ENCODE assay signal across 19 cellular contexts in the genomic region with DNA sequence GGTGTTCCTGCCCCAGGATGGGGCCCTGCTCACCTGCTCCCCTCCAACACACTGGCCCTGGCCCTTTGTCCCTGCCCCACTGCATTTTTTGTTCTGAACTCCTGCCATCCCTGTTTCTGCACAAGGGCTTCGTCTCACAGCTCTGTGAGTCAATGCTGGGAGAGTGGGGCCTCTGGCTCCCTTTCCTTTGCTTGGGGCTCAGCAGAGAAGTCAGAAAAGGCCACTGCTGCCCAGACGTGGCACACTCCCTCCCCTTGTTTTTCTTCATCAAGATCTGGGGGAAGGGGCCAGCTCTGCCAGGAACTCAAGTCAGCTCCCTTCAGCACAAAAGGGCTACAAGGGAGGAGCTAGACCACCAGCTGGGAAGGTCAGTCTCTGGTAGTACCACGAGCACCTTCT. TPM values are rescaled to one million over a fixed set of nuclear protein-coding genes. Genes with fewer than 3 reads are reported as not detected.
DNase-seq lines count a peak whose midpoint lies in the region; ATAC-seq and TF ChIP-seq lines count a peak whose summit lies in the region.
"Had no signal": no experiment of that assay in that cellular context is flagged by ENCODE, and none has a peak within 500 bp of the region (broad histone marks: within the 10 kb centered on the region; RNA-seq: fewer than 3 reads in every experiment).

No MANE protein-coding gene starts in this region.

- no peaks in the 10 kb centered on the region for H3K9me3 Mint-ChIP-seq in activated naive CD8-positive, alpha-beta T cell treated with anti-CD3 and anti-CD28 coated beads, Interleukin-2, amount 10 ng/mL, durations not matched to agents 7 days and 5 days
- H3K9me3 Mint-ChIP-seq in activated naive CD8-positive, alpha-beta T cell treated with anti-CD3 and anti-CD28 coated beads for 36 hours, result no peaks in the 10 kb centered on the region
- no peaks in the 10 kb centered on the region for H3K9me3 Mint-ChIP-seq in effector memory CD8-positive, alpha-beta T cell
- H3K9me3 Mint-ChIP-seq in stimulated activated effector memory CD8-positive, alpha-beta T cell treated with anti-CD3 and anti-CD28 coated beads, Interleukin-12 subunit alpha, Interleukin-12 subunit beta, amount 100 ng/mL, for 72 hours, result no peaks in the 10 kb centered on the region
- H3K9me3 Mint-ChIP-seq: dendritic cell treated with granulocyte-macrophage colony-stimulating factor and Interleukin-4, amounts not matched to agents 40 ng/mL and 50 ng/mL, for 4 days; immature natural killer cell had no signal

- H3K4ac ChIP-seq in mesenchymal stem cell (ENCODE audit: low read depth in 1 of 2, low read length in 2 of 2), result no peak overlapping the region

- in situ Hi-C loops in GM13977 (cut with MboI; ENCODE audit: low pct_unique_long_range_greater_than_20kb, low sequenced_read_pairs, unreplicated experiment), result no loop called here

- no peak overlapping the region for H3K4me2 ChIP-seq in mesenchymal stem cell (ENCODE audit: low read length, poor library complexity, severe bottlenecking)
- H3K4me2 ChIP-seq: BLaER1 treated with 17β-estradiol and CSF1 and Interleukin-3, amounts not matched to agents 10 nM and 100 nM had no signal

- no peaks in the 10 kb centered on the region for H3K27me3 Mint-ChIP-seq in activated naive CD8-positive, alpha-beta T cell treated with anti-CD3 and anti-CD28 coated beads, Interleukin-2, amount 10 ng/mL, durations not matched to agents 7 days and 5 days
- H3K27me3 Mint-ChIP-seq in activated naive CD8-positive, alpha-beta T cell treated with anti-CD3 and anti-CD28 coated beads for 36 hours, result no peaks in the 10 kb centered on the region
- H3K27me3 Mint-ChIP-seq in T-helper 17 cell, result no peaks in the 10 kb centered on the region
- H3K27me3 Mint-ChIP-seq in effector memory CD8-positive, alpha-beta T cell, result no peaks in the 10 kb centered on the region
- H3K27me3 Mint-ChIP-seq: dendritic cell treated with granulocyte-macrophage colony-stimulating factor and Interleukin-4, amounts not matched to agents 40 ng/mL and 50 ng/mL, for 4 days had no signal

- no peak for DNase-seq in activated naive CD8-positive, alpha-beta T cell treated with anti-CD3 and anti-CD28 coated beads, Interleukin-2, amount 10 ng/mL, durations not matched to agents 7 days and 5 days
- DNase-seq in activated naive CD8-positive, alpha-beta T cell treated with anti-CD3 and anti-CD28 coated beads for 36 hours, result no peak
- DNase-seq in T-helper 17 cell (no peak), GM13977 (ENCODE audit: low spot score) (no peak), mesenchymal stem cell (no peak)
- no peak for DNase-seq in effector memory CD8-positive, alpha-beta T cell
- DNase-seq in stimulated activated effector memory CD8-positive, alpha-beta T cell treated with anti-CD3 and anti-CD28 coated beads, Interleukin-12 subunit alpha, Interleukin-12 subunit beta, amount 100 ng/mL, for 72 hours (ENCODE audit: low spot score in 2 of 2), result no peak
- DNase-seq: activated effector memory CD4-positive, alpha-beta T cell treated with Interleukin-2 at 50 U/mL for 16 hours; immature natural killer cell; Kasumi-1; PC-3; Right ventricle myocardium superior; stimulated activated naive CD4-positive, alpha-beta T cell treated with Interleukin-2 at 50 U/mL for 16 hours; T-helper 9 cell had no signal

- no peak overlapping the region for H2AK5ac ChIP-seq in mesenchymal stem cell (ENCODE audit: low read length, severe bottlenecking)

- no peak overlapping the region for H4K91ac ChIP-seq in mesenchymal stem cell (ENCODE audit: low read length)

- TF ChIP-seq CTCF in GM13977 (IDR thresholded peaks at IDR 0.05; ENCODE audit: extremely low read depth, insufficient read depth, missing control alignments), result no peak

- no peak overlapping the region for H3K4me3 Mint-ChIP-seq in activated naive CD8-positive, alpha-beta T cell treated with anti-CD3 and anti-CD28 coated beads, Interleukin-2, amount 10 ng/mL, durations not matched to agents 7 days and 5 days
- no peak overlapping the region for H3K4me3 Mint-ChIP-seq in activated naive CD8-positive, alpha-beta T cell treated with anti-CD3 and anti-CD28 coated beads for 36 hours
- H3K4me3 Mint-ChIP-seq in T-helper 17 cell, result no peak overlapping the region
- H3K4me3 Mint-ChIP-seq in effector memory CD8-positive, alpha-beta T cell, result no peak overlapping the region
- no peak overlapping the region for H3K4me3 Mint-ChIP-seq in stimulated activated effector memory CD8-positive, alpha-beta T cell treated with anti-CD3 and anti-CD28 coated beads, Interleukin-12 subunit alpha, Interleukin-12 subunit beta, amount 100 ng/mL, for 72 hours
- H3K4me3 Mint-ChIP-seq: dendritic cell treated with granulocyte-macrophage colony-stimulating factor and Interleukin-4, amounts not matched to agents 40 ng/mL and 50 ng/mL, for 4 days; immature natural killer cell had no signal

- no peak overlapping the region for H2BK15ac ChIP-seq in mesenchymal stem cell (ENCODE audit: low read depth, poor library complexity, severe bottlenecking)

- no peak overlapping the region for H3K14ac ChIP-seq in mesenchymal stem cell (ENCODE audit: low read length in 2 of 2)

- H2AFZ ChIP-seq in mesenchymal stem cell (ENCODE audit: low read depth, low read length), result no peak overlapping the region

- no peak overlapping the region for H3K4me3 ChIP-seq in mesenchymal stem cell (ENCODE audit: insufficient read depth in 1 of 2, low read depth in 1 of 2, low read length in 2 of 2)
- H3K4me3 ChIP-seq: BLaER1 treated with 17β-estradiol and CSF1 and Interleukin-3, amounts not matched to agents 10 nM and 100 nM; thoracic aorta had no signal

- H3K79me1 ChIP-seq in mesenchymal stem cell (replicated peaks; ENCODE audit: low read length, poor library complexity, severe bottlenecking), result peaks cover 11% of the 10 kb centered on the region

- no peak overlapping the region for H3K9ac ChIP-seq in mesenchymal stem cell (ENCODE audit: low read length)

- no peaks in the 10 kb centered on the region for H3K27me3 ChIP-seq in mesenchymal stem cell (ENCODE audit: control insufficient read depth in 1 of 2, insufficient read depth in 1 of 2, low read length in 2 of 2)
- H3K27me3 ChIP-seq: BLaER1 treated with 17β-estradiol and CSF1 and Interleukin-3, amounts not matched to agents 10 nM and 100 nM had no signal

- H3K4me1 Mint-ChIP-seq in activated naive CD8-positive, alpha-beta T cell treated with anti-CD3 and anti-CD28 coated beads, Interleukin-2, amount 10 ng/mL, durations not matched to agents 7 days and 5 days, result peaks cover 2% of the 10 kb centered on the region
- no peaks in the 10 kb centered on the region for H3K4me1 Mint-ChIP-seq in activated naive CD8-positive, alpha-beta T cell treated with anti-CD3 and anti-CD28 coated beads for 36 hours
- peaks cover 14% of the 10 kb centered on the region for H3K4me1 Mint-ChIP-seq in T-helper 17 cell
- peaks cover 0 to 4% of the 10 kb centered on the region in 2 donors for H3K4me1 Mint-ChIP-seq in effector memory CD8-positive, alpha-beta T cell (ENCODE audit: low read depth in 2 of 2)
- peaks cover 9% of the 10 kb centered on the region for H3K4me1 Mint-ChIP-seq in stimulated activated effector memory CD8-positive, alpha-beta T cell treated with anti-CD3 and anti-CD28 coated beads, Interleukin-12 subunit alpha, Interleukin-12 subunit beta, amount 100 ng/mL, for 72 hours
- H3K4me1 Mint-ChIP-seq: immature natural killer cell had no signal

- H2BK12ac ChIP-seq in mesenchymal stem cell (ENCODE audit: low read length in 2 of 2), result no peak overlapping the region

- H4K8ac ChIP-seq in mesenchymal stem cell (ENCODE audit: low read length), result no peak overlapping the region

- no peak overlapping the region for H3K23ac ChIP-seq in mesenchymal stem cell (ENCODE audit: low read length in 2 of 2)

- peak overlapping the region; percentile 36 for H3K27ac Mint-ChIP-seq in activated naive CD8-positive, alpha-beta T cell treated with anti-CD3 and anti-CD28 coated beads, Interleukin-2, amount 10 ng/mL, durations not matched to agents 7 days and 5 days
- no peak overlapping the region for H3K27ac Mint-ChIP-seq in activated naive CD8-positive, alpha-beta T cell treated with anti-CD3 and anti-CD28 coated beads for 36 hours
- peak overlapping the region; percentile 72 for H3K27ac Mint-ChIP-seq in T-helper 17 cell
- peak overlapping the region; percentile 25 to 72 for H3K27ac Mint-ChIP-seq in effector memory CD8-positive, alpha-beta T cell
- peak overlapping the region; percentile 89 for H3K27ac Mint-ChIP-seq in stimulated activated effector memory CD8-positive, alpha-beta T cell treated with anti-CD3 and anti-CD28 coated beads, Interleukin-12 subunit alpha, Interleukin-12 subunit beta, amount 100 ng/mL, for 72 hours
- H3K27ac Mint-ChIP-seq: dendritic cell treated with granulocyte-macrophage colony-stimulating factor and Interleukin-4, amounts not matched to agents 40 ng/mL and 50 ng/mL, for 4 days had no signal

- H3K4me1 ChIP-seq in mesenchymal stem cell (ENCODE audit: control insufficient read depth, insufficient read depth, low read depth, low read length), result peaks cover 4% of the 10 kb centered on the region

- H3K18ac ChIP-seq in mesenchymal stem cell (ENCODE audit: low read depth in 1 of 2, low read length in 2 of 2), result no peak overlapping the region

- no peak overlapping the region for H2BK120ac ChIP-seq in mesenchymal stem cell (ENCODE audit: low read depth, low read length)

- no peak for ATAC-seq in activated naive CD8-positive, alpha-beta T cell treated with anti-CD3 and anti-CD28 coated beads, Interleukin-2, amount 10 ng/mL, durations not matched to agents 7 days and 5 days (ENCODE audit: low read depth)
- ATAC-seq in T-helper 17 cell (no peak), HG02678 (IDR thresholded peaks at IDR 0.05; ENCODE audit: unreplicated experiment) (no peak)
- no peak for ATAC-seq in effector memory CD8-positive, alpha-beta T cell (replicated peaks)
- ATAC-seq in stimulated activated effector memory CD8-positive, alpha-beta T cell treated with anti-CD3 and anti-CD28 coated beads, Interleukin-12 subunit alpha, Interleukin-12 subunit beta, amount 100 ng/mL, for 72 hours, result no peak
- ATAC-seq: PC-3 had no signal

- H3K36me3 ChIP-seq in mesenchymal stem cell (ENCODE audit: control insufficient read depth in 1 of 2, insufficient read depth in 2 of 2, low read depth in 1 of 2, low read length in 2 of 2), result peaks cover 86 to 88% of the 10 kb centered on the region in 2 experiments

- H2BK5ac ChIP-seq in mesenchymal stem cell (ENCODE audit: low read depth, low read length, poor library complexity, severe bottlenecking), result no peak overlapping the region

- 63% methylated on average over 3 of the region's 3 CpGs for WGBS in mesenchymal stem cell

- no peaks in the 10 kb centered on the region for H3K9me3 ChIP-seq in T-helper 17 cell (ENCODE audit: control insufficient read depth, low read length, poor library complexity, severe bottlenecking)
- no peaks in the 10 kb centered on the region for H3K9me3 ChIP-seq in mesenchymal stem cell (ENCODE audit: control insufficient read depth, low read length)
- H3K9me3 ChIP-seq: BLaER1 treated with 17β-estradiol and CSF1 and Interleukin-3, amounts not matched to agents 10 nM and 100 nM; thoracic aorta had no signal

- H3K36me3 Mint-ChIP-seq in activated naive CD8-positive, alpha-beta T cell treated with anti-CD3 and anti-CD28 coated beads, Interleukin-2, amount 10 ng/mL, durations not matched to agents 7 days and 5 days, result peaks cover 9% of the 10 kb centered on the region
- H3K36me3 Mint-ChIP-seq in activated naive CD8-positive, alpha-beta T cell treated with anti-CD3 and anti-CD28 coated beads for 36 hours, result peaks cover 27% of the 10 kb centered on the region
- peaks cover 6% of the 10 kb centered on the region for H3K36me3 Mint-ChIP-seq in T-helper 17 cell (ENCODE audit: low read depth)
- H3K36me3 Mint-ChIP-seq in effector memory CD8-positive, alpha-beta T cell (ENCODE audit: insufficient read depth), result peaks cover 43% of the 10 kb centered on the region
- H3K36me3 Mint-ChIP-seq in stimulated activated effector memory CD8-positive, alpha-beta T cell treated with anti-CD3 and anti-CD28 coated beads, Interleukin-12 subunit alpha, Interleukin-12 subunit beta, amount 100 ng/mL, for 72 hours, result peaks cover 64% of the 10 kb centered on the region

- H3K27ac ChIP-seq in mesenchymal stem cell (ENCODE audit: low read length, poor library complexity, severe bottlenecking), result no peak overlapping the region
- H3K27ac ChIP-seq: BLaER1 treated with 17β-estradiol and CSF1 and Interleukin-3, amounts not matched to agents 10 nM and 100 nM; HL-60; thoracic aorta had no signal

- POLR2A ChIA-PET in activated naive CD8-positive, alpha-beta T cell treated with anti-CD3 and anti-CD28 coated beads, Interleukin-2, amount 10 ng/mL, durations not matched to agents 7 days and 5 days (lab: Charles Lee), result interaction anchor here (0.8 kb wide), 3 partner anchors 12 to 32 kb away, joined by 3 read pairs; a partner anchor contains a TSS

RNA-seq across cellular contexts. Expression of a gene that starts 8.9 kb away (rescaled TPM):
- 10 to 100 TPM; 12.0 to 12.1 TPM for total RNA-seq in activated naive CD8-positive, alpha-beta T cell treated with anti-CD3 and anti-CD28 coated beads, Interleukin-2, amount 10 ng/mL, durations not matched to agents 7 days and 5 days
- 1 to 10 TPM; 3.1 to 3.9 TPM for total RNA-seq in activated naive CD8-positive, alpha-beta T cell treated with anti-CD3 and anti-CD28 coated beads for 36 hours
- 1 to 10 TPM; 4.8 to 6.3 TPM for total RNA-seq in T-helper 17 cell
- 1.2 TPM for polyA plus RNA-seq in mesenchymal stem cell (2013, experiment 1 of 2)
- polyA plus RNA-seq in mesenchymal stem cell (2013, experiment 2 of 2), result 1.4 TPM

RNA-seq across cellular contexts. Expression of a gene that starts 14.9 kb away (rescaled TPM):
- total RNA-seq in activated naive CD8-positive, alpha-beta T cell treated with anti-CD3 and anti-CD28 coated beads, Interleukin-2, amount 10 ng/mL, durations not matched to agents 7 days and 5 days, result 1 to 10 TPM; 7.3 to 8.2 TPM
- 1 to 10 TPM; 7.6 to 8.2 TPM for total RNA-seq in activated naive CD8-positive, alpha-beta T cell treated with anti-CD3 and anti-CD28 coated beads for 36 hours
- total RNA-seq in T-helper 17 cell, result 10 to 100 TPM in 1 of 2 donors, 1 to 10 TPM in 1; 8.3 to 24.3 TPM
- polyA plus RNA-seq in mesenchymal stem cell (2013, experiment 1 of 2), result 121 TPM
- polyA plus RNA-seq in mesenchymal stem cell (2013, experiment 2 of 2), result 126 TPM

RNA-seq across cellular contexts. Expression of a gene that starts 17.0 kb away (rescaled TPM):
- 1,000 to 10,000 TPM; 2,286 to 2,290 TPM for total RNA-seq in activated naive CD8-positive, alpha-beta T cell treated with anti-CD3 and anti-CD28 coated beads, Interleukin-2, amount 10 ng/mL, durations not matched to agents 7 days and 5 days
- total RNA-seq in activated naive CD8-positive, alpha-beta T cell treated with anti-CD3 and anti-CD28 coated beads for 36 hours, result 1,000 to 10,000 TPM; 2,447 to 2,533 TPM
- 1,000 to 10,000 TPM; 2,757 to 2,860 TPM for total RNA-seq in T-helper 17 cell
- 2,598 TPM for polyA plus RNA-seq in mesenchymal stem cell (2013, experiment 1 of 2)
- polyA plus RNA-seq in mesenchymal stem cell (2013, experiment 2 of 2), result 2,575 TPM

RNA-seq across cellular contexts. Expression of a gene that starts 23.3 kb away (rescaled TPM):
- 1 to 10 TPM; 1.6 to 2.2 TPM for total RNA-seq in activated naive CD8-positive, alpha-beta T cell treated with anti-CD3 and anti-CD28 coated beads, Interleukin-2, amount 10 ng/mL, durations not matched to agents 7 days and 5 days
- 10 to 100 TPM; 15.5 to 17.8 TPM for total RNA-seq in activated naive CD8-positive, alpha-beta T cell treated with anti-CD3 and anti-CD28 coated beads for 36 hours
- total RNA-seq in T-helper 17 cell, result 1 to 10 TPM; 1.1 to 1.4 TPM
- polyA plus RNA-seq in mesenchymal stem cell (2013, experiment 1 of 2), result 13.0 TPM
- 12.6 TPM for polyA plus RNA-seq in mesenchymal stem cell (2013, experiment 2 of 2)
- polyA plus RNA-seq: immature natural killer cell had no signal

RNA-seq across cellular contexts. Expression of a gene that starts 25.8 kb away (rescaled TPM):
- total RNA-seq in activated naive CD8-positive, alpha-beta T cell treated with anti-CD3 and anti-CD28 coated beads, Interleukin-2, amount 10 ng/mL, durations not matched to agents 7 days and 5 days, result 1 to 10 TPM; 7.1 to 8.9 TPM
- 1 to 10 TPM; 4.8 to 5.6 TPM for total RNA-seq in activated naive CD8-positive, alpha-beta T cell treated with anti-CD3 and anti-CD28 coated beads for 36 hours
- 1 to 10 TPM; 5.8 to 8.8 TPM for total RNA-seq in T-helper 17 cell
- 2.2 TPM for polyA plus RNA-seq in mesenchymal stem cell (2013, experiment 1 of 2)
- 2.2 TPM for polyA plus RNA-seq in mesenchymal stem cell (2013, experiment 2 of 2)
